In the genomic region with DNA sequence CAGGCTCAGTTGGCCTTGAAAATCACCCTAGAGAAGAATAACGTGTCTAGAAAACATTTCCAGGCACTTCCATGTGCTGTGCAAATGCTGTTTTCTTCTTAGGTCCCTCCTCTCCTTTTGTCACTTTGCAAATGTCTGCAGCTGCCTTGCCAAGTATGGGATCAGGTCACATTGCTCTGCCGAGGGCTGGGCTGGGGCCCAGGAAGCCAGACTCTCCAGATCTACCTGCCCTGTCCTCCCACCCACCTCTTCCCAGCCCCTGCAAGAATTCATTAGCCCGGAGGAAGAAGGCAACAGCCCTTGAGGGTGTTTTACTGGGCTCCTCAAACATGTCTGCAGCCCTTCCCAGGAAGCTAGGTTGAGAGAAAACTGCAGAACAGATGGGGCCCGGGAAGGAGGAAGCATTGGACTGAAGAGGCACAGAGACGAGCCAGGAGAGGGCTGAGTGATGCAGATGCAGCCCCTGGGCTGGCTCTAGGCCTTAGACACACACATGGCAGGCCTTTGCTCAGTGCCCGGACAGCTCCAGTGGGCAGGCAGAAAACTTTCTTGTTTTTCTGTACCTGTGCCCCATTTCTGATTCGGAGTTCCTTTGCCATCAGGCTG, we compare ENCODE assay signal across 18 cellular contexts. TPM values are rescaled to one million over a fixed set of nuclear protein-coding genes. Genes with fewer than 3 reads are reported as not detected.
A peak's percentile ranks its signal among the peaks of the same experiment; 100 is the strongest.
DNase-seq lines count a peak whose midpoint lies in the region; ATAC-seq and TF ChIP-seq lines count a peak whose summit lies in the region.
"Had no signal": no experiment of that assay in that cellular context is flagged by ENCODE, and none has a peak within 500 bp of the region (broad histone marks: within the 10 kb centered on the region; RNA-seq: fewer than 3 reads in every experiment).

No MANE protein-coding gene starts in this region.

- no peaks in the 10 kb centered on the region for H3K27me3 ChIP-seq in heart left ventricle
- H3K27me3 ChIP-seq: Peyer's patch had no signal

- peak; percentile 23 to 59 (median 28) for ATAC-seq in heart left ventricle
- ATAC-seq: activated CD4-positive, CD25-positive, alpha-beta regulatory T cell treated with anti-CD3 and anti-CD28 coated beads, Interleukin-2, amount 50 U/mL, for 24 hours; activated naive CD4-positive, alpha-beta T cell treated with anti-CD3 and anti-CD28 coated beads, Interleukin-2, amount 50 U/mL, for 72 hours; lower lobe of right lung had no signal

- intact Hi-C loops in heart left ventricle (cut with DNase I) = no loop called here

- no peak for TF ChIP-seq POLR2A in heart left ventricle (IDR thresholded peaks at IDR 0.05)

- H3K36me3 ChIP-seq in heart left ventricle = no peaks in the 10 kb centered on the region
- H3K36me3 ChIP-seq: lower lobe of right lung, Peyer's patch had no signal

- WGBS in heart left ventricle, 4 donors = 43 to 49% (median 47%) methylated on average over 7 of the region's 7 CpGs

- no peaks in the 10 kb centered on the region for H3K9me3 ChIP-seq in heart left ventricle
- H3K9me3 ChIP-seq: lower lobe of right lung, Peyer's patch had no signal

- peaks cover 0 to 41% (median 22%) of the 10 kb centered on the region in 12 donors for H3K4me1 ChIP-seq in heart left ventricle
- H3K4me1 ChIP-seq: Peyer's patch had no signal

- no peak for TF ChIP-seq CTCF in heart left ventricle (IDR thresholded peaks at IDR 0.05)

- H3K4me3 ChIP-seq in heart left ventricle = no peak overlapping the region
- H3K4me3 ChIP-seq: lower lobe of right lung, Peyer's patch, skin epidermis had no signal

- DNase-seq in NCI-H82 (lab: John Stamatoyannopoulos, UW) = peak; percentile 44
- no peak for DNase-seq in NCI-H82 treated with DMSO at 0.1 percent for 48 hours (lab: John Stamatoyannopoulos, UW; ENCODE audit: unreplicated experiment)
- DNase-seq in NCI-H524 treated with DMSO at 0.1 percent for 48 hours (lab: John Stamatoyannopoulos, UW) = peak; percentile 5
- DNase-seq in heart left ventricle = no peak
- DNase-seq in substantia nigra (lab: John Stamatoyannopoulos, UW) = peak in 3 of 49 donors; percentile 5 to 58 (median 24)
- DNase-seq in HPDE6-E6E7 (ENCODE audit: extremely low spot score) = no peak
- no peak for DNase-seq in NCI-H2081 (lab: John Stamatoyannopoulos, UW)
- no peak for DNase-seq in NCI-H2081 treated with DMSO at 0.1 percent for 48 hours (lab: John Stamatoyannopoulos, UW)
- DNase-seq: activated T-cell treated with anti-CD3 and anti-CD28 coated beads for 4 hours, COR-L47, HCEC 1CT, lower lobe of right lung, NCI-H2227 treated with DMSO at 0.1 percent for 48 hours, Peyer's patch, T-helper 1 cell had no signal

- H3K27ac ChIP-seq in heart left ventricle (peak overlapping the region in 5 of 12 donors; percentile 11 to 55 (median 22)), substantia nigra (ENCODE audit: low read depth, low read length, poor library complexity, severe bottlenecking) (peak overlapping the region; percentile 42)
- H3K27ac ChIP-seq: lower lobe of right lung, Peyer's patch had no signal

RNA-seq across cellular contexts. Expression of gene WSB1, which starts 47.2 kb away (rescaled TPM):
- 100 to 1,000 TPM in 1 of 9 donors, 10 to 100 TPM in 8; 22.3 to 119 (median 53.4) TPM for total RNA-seq in heart left ventricle
- polyA plus RNA-seq in heart left ventricle = 10 to 100 TPM; 62.3 to 92.1 TPM

Comparison
In these comparisons a context has a peak if more than half of its experiments do, and no peak if none do; other contexts are left out.
1. DNase-seq: peak in NCI-H82 (single experiment) and NCI-H524 treated with DMSO at 0.1 percent for 48 hours (single experiment); none in NCI-H82 treated with DMSO at 0.1 percent for 48 hours (single experiment), heart left ventricle (0 of 5), HPDE6-E6E7 (single experiment), NCI-H2081 (0 of 2) and NCI-H2081 treated with DMSO at 0.1 percent for 48 hours (single experiment).